8 cellular contexts compared by ENCODE assay signal in the genomic region with DNA sequence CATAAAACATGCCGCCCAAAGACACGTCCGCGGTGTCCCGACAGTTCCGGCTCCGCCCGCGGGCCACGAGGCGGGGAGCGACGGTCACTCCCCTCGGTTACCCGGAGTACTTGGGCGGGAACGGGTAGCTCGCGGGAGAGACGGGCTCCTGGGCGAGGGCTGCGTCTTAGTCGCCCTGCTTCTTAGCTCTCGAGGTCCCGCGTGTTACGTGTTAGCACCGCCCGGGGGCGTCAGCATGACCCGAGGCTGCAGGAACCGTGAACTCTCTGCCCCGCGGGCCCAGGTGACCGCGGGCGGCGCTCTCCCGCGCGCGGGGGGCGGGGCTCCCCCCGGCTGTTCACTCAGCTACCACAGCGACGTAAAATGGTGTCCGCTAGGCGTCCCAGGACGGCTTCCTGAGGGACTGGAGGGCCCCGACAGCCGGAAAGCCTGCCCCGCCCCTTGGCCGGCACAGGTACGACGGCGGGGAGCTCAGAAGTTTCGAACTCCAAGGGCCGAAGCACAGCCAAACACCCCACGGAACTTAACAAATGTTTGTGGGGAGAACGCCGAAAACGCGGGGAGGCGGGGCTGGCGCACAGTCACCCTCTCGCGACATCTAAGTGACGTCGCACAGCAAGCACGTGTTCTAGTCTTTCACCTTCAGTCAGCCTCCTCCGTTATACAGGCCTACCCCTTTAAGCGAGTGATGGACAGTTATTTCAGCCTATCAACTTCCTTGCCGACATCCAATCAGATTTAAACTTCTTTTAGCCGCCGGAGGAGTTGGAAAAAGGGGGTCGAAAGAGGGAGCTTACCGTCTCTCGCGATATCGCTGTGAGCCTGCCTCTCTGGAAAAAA. TPM values are rescaled to one million over a fixed set of nuclear protein-coding genes. Genes with fewer than 3 reads are reported as not detected.
DNase-seq lines count a peak whose midpoint lies in the region; ATAC-seq and TF ChIP-seq lines count a peak whose summit lies in the region.

No MANE protein-coding gene starts in this region.

- peaks cover 7 to 14% of the 10 kb centered on the region in 2 donors for H3K4me1 ChIP-seq in lung (ENCODE audit: control insufficient read depth in 2 of 2, insufficient read depth in 2 of 2, low read length in 2 of 2)

- peaks cover 0 to 9% of the 10 kb centered on the region in 2 donors for H3K36me3 ChIP-seq in lung (ENCODE audit: control insufficient read depth in 2 of 2, insufficient read depth in 2 of 2, low read length in 2 of 2)

- H3K4me3 ChIP-seq in dorsolateral prefrontal cortex (peak overlapping the region; percentile 64 to 100 (median 93)), lung (peak overlapping the region; percentile 65)

- H3K27ac ChIP-seq in C4-2B = peak overlapping the region; percentile 94
- H3K27ac ChIP-seq in dorsolateral prefrontal cortex = peak overlapping the region; percentile 78 to 100 (median 97)
- peak overlapping the region; percentile 98 for H3K27ac ChIP-seq in lung (ENCODE audit: low read depth in 1 of 2, low read length in 1 of 2)

- TF ChIP-seq CTCF in C4-2B (conservative IDR thresholded peaks at IDR 0.05) (peak; percentile 77), dorsolateral prefrontal cortex (IDR thresholded peaks at IDR 0.05 in 54 of 56, conservative IDR thresholded peaks at IDR 0.05 in 2 of 56; ENCODE audit: low read depth in 1 of 56, partially characterized antibody in 56 of 56) (peak in 55 of 56 donors; percentile 13 to 84 (median 64)), lung (IDR thresholded peaks at IDR 0.05; ENCODE audit: control extremely low read depth, extremely low read depth) (peak; percentile 13)

- H3K27me3 ChIP-seq in dorsolateral prefrontal cortex (no peaks in the 10 kb centered on the region), lung (ENCODE audit: control insufficient read depth, insufficient read depth) (no peaks in the 10 kb centered on the region)

- 0% methylated on average over 71 to 80 of the region's 80 CpGs for WGBS in lung, 2 donors

- DNase-seq in NCI-H748 (lab: John Stamatoyannopoulos, UW; ENCODE audit: unreplicated experiment) = peak; percentile 100
- DNase-seq in activated CD4-positive, alpha-beta T cell treated with anti-CD3 and anti-CD28 coated beads, Interleukin-2, amount 50 U/mL, for 4 hours = peak; percentile 91 to 93
- peak; percentile 83 to 97 (median 96) for DNase-seq in dorsolateral prefrontal cortex
- DNase-seq in lung (ENCODE audit: low spot score) = peak; percentile 96
- DNase-seq in stimulated activated CD4-positive, alpha-beta T cell treated with anti-CD3 and anti-CD28 coated beads, TNF-alpha, amount 100 ng/mL, for 4 hours (ENCODE audit: low read depth in 3 of 3) = peak; percentile 87 to 91 (median 89)

- intact Hi-C loops in dorsolateral prefrontal cortex (cut with DNase I) = loop anchor here in 1 of 2 donors (1.0 to 10.0 kb wide), 2 partner anchors 69 to 284 kb away; a partner anchor contains a TSS

- H3K9me3 ChIP-seq in lung (ENCODE audit: control insufficient read depth in 2 of 2, insufficient read depth in 1 of 2, low read length in 1 of 2) = no peaks in the 10 kb centered on the region

- ATAC-seq in GM19397 (IDR thresholded peaks at IDR 0.05; ENCODE audit: unreplicated experiment) (peak; percentile 63), HG03558 (IDR thresholded peaks at IDR 0.05; ENCODE audit: extremely low read depth, unreplicated experiment) (peak; percentile 36), lung (ENCODE audit: insufficient read depth, low FRiP score) (peak; percentile 85)

RNA-seq across cellular contexts. Expression of a gene that starts 0.8 kb away (rescaled TPM):
- total RNA-seq in dorsolateral prefrontal cortex = 10 to 100 TPM; 17.5 to 31.2 (median 23.8) TPM
- total RNA-seq in lung = 10 to 100 TPM; 25.5 to 55.4 TPM
- polyA plus RNA-seq in lung = 1 to 10 TPM; 3.6 to 4.8 TPM

RNA-seq across cellular contexts. Expression of a gene that starts 52.4 kb away (rescaled TPM):
- 1 to 10 TPM; 1.3 to 9.9 (median 4.7) TPM for total RNA-seq in dorsolateral prefrontal cortex
- 10 to 100 TPM in 1 of 2 donors, 1 to 10 TPM in 1; 6.8 to 12.0 TPM for total RNA-seq in lung
- 1 to 10 TPM; 4.6 to 8.5 TPM for polyA plus RNA-seq in lung

Comparison
In these comparisons a context has a peak if more than half of its experiments do, and no peak if none do; other contexts are left out.
1. Peak in every context shown above with its lines: DNase-seq, ATAC-seq, H3K4me3 ChIP-seq and H3K27ac ChIP-seq.
2. CTCF ChIP-seq: peak in every context shown above with its lines; median percentile 77 in C4-2B; 64 in dorsolateral prefrontal cortex; 13 in lung.